8 cellular contexts compared by ENCODE assay signal in genomic region chr10:103758294-103758681, GRCh38.
DNase-seq lines count a peak whose midpoint lies in the region; ATAC-seq and TF ChIP-seq lines count a peak whose summit lies in the region.

No MANE protein-coding gene starts in this region.

- peak; percentile 25 for DNase-seq in HFFc6
- no peak for DNase-seq in T-helper 17 cell
- peak in 1 of 2 donors; percentile 76 for DNase-seq in fibroblast of lung (ENCODE audit: low read depth in 2 of 2)
- DNase-seq in stimulated activated effector memory CD8-positive, alpha-beta T cell treated with anti-CD3 and anti-CD28 coated beads, Interleukin-12 subunit alpha, Interleukin-12 subunit beta, amount 100 ng/mL, for 72 hours (ENCODE audit: low spot score in 2 of 2) = no peak
- DNase-seq in head of caudate nucleus = no peak
- no peak for DNase-seq in DMS114 treated with DMSO at 0.1 percent for 48 hours (lab: John Stamatoyannopoulos, UW; ENCODE audit: unreplicated experiment)
- DNase-seq in activated CD4-positive, CD25-positive, alpha-beta regulatory T cell (lab: John Stamatoyannopoulos, UW) = no peak

- H3K27ac ChIP-seq in fibroblast of lung (ENCODE audit: insufficient read depth, low read length) = peak overlapping the region; percentile 90

- H3K4me1 Mint-ChIP-seq in HFFc6 (ENCODE audit: low read depth) = peaks cover 57% of the 10 kb centered on the region
- H3K4me1 Mint-ChIP-seq in T-helper 17 cell = peaks cover 34% of the 10 kb centered on the region
- H3K4me1 Mint-ChIP-seq in stimulated activated effector memory CD8-positive, alpha-beta T cell treated with anti-CD3 and anti-CD28 coated beads, Interleukin-12 subunit alpha, Interleukin-12 subunit beta, amount 100 ng/mL, for 72 hours = peaks cover 41% of the 10 kb centered on the region

- H3K9me3 Mint-ChIP-seq in HFFc6 = no peaks in the 10 kb centered on the region
- H3K9me3 Mint-ChIP-seq in stimulated activated effector memory CD8-positive, alpha-beta T cell treated with anti-CD3 and anti-CD28 coated beads, Interleukin-12 subunit alpha, Interleukin-12 subunit beta, amount 100 ng/mL, for 72 hours = no peaks in the 10 kb centered on the region

- no peaks in the 10 kb centered on the region for H4K20me1 ChIP-seq in fibroblast of lung (ENCODE audit: control insufficient read depth, extremely low read depth, insufficient read depth, low read length)

- no peak overlapping the region for H3K9ac ChIP-seq in fibroblast of lung (ENCODE audit: insufficient read depth, low read length)

- intact Hi-C loops in head of caudate nucleus (cut with DNase I) = no loop called here

- H3K4me2 ChIP-seq in fibroblast of lung (ENCODE audit: extremely low read depth, insufficient read depth, low read length) = no peak overlapping the region

- no peaks in the 10 kb centered on the region for H3K27me3 ChIP-seq in fibroblast of lung (ENCODE audit: control insufficient read depth, insufficient read depth, low read length)

- no peak overlapping the region for H2AFZ ChIP-seq in fibroblast of lung (ENCODE audit: low read length)

- H3K79me2 ChIP-seq in fibroblast of lung (ENCODE audit: control insufficient read depth, insufficient read depth, low read length) = no peaks in the 10 kb centered on the region

- H3K36me3 Mint-ChIP-seq in HFFc6 (ENCODE audit: low read depth) (no peaks in the 10 kb centered on the region), T-helper 17 cell (ENCODE audit: low read depth) (no peaks in the 10 kb centered on the region)
- H3K36me3 Mint-ChIP-seq in stimulated activated effector memory CD8-positive, alpha-beta T cell treated with anti-CD3 and anti-CD28 coated beads, Interleukin-12 subunit alpha, Interleukin-12 subunit beta, amount 100 ng/mL, for 72 hours = peaks cover 14% of the 10 kb centered on the region

- peaks cover 32% of the 10 kb centered on the region for H3K4me1 ChIP-seq in fibroblast of lung (ENCODE audit: control insufficient read depth, extremely low read depth, insufficient read depth, low read length)

- no peaks in the 10 kb centered on the region for H3K36me3 ChIP-seq in fibroblast of lung (ENCODE audit: control insufficient read depth, insufficient read depth, low read length)

- no peak overlapping the region for H3K4me3 ChIP-seq in fibroblast of lung (replicated peaks in 1 of 4; ENCODE audit: control extremely low read depth in 1 of 4, insufficient read depth in 1 of 4, low read depth in 3 of 4, low read length in 4 of 4)

- H3K27me3 Mint-ChIP-seq in HFFc6 (ENCODE audit: insufficient read depth) (no peaks in the 10 kb centered on the region), T-helper 17 cell (no peaks in the 10 kb centered on the region)

- H3K27ac Mint-ChIP-seq in HFFc6 (peak overlapping the region; percentile 96), T-helper 17 cell (peak overlapping the region; percentile 85)
- H3K27ac Mint-ChIP-seq in stimulated activated effector memory CD8-positive, alpha-beta T cell treated with anti-CD3 and anti-CD28 coated beads, Interleukin-12 subunit alpha, Interleukin-12 subunit beta, amount 100 ng/mL, for 72 hours = peak overlapping the region; percentile 84

- ATAC-seq in T-helper 17 cell (no peak), HG03196 (IDR thresholded peaks at IDR 0.05; ENCODE audit: unreplicated experiment) (no peak)
- peak; percentile 59 for ATAC-seq in stimulated activated effector memory CD8-positive, alpha-beta T cell treated with anti-CD3 and anti-CD28 coated beads, Interleukin-12 subunit alpha, Interleukin-12 subunit beta, amount 100 ng/mL, for 72 hours

- TF ChIP-seq CTCF in HFFc6 (IDR thresholded peaks at IDR 0.05) (no peak), fibroblast of lung (conservative IDR thresholded peaks at IDR 0.05 in 1 of 2, IDR thresholded peaks at IDR 0.05 in 1 of 2; ENCODE audit: low read depth in 1 of 2, low read length in 2 of 2) (no peak)

- H3K9me3 ChIP-seq in T-helper 17 cell (ENCODE audit: control insufficient read depth, low read length, poor library complexity, severe bottlenecking) (no peaks in the 10 kb centered on the region), fibroblast of lung (ENCODE audit: control insufficient read depth, insufficient read depth, low read depth, low read length) (no peaks in the 10 kb centered on the region)

- peak overlapping the region; percentile 73 for H3K4me3 Mint-ChIP-seq in HFFc6
- peak overlapping the region; percentile 87 for H3K4me3 Mint-ChIP-seq in T-helper 17 cell
- H3K4me3 Mint-ChIP-seq in stimulated activated effector memory CD8-positive, alpha-beta T cell treated with anti-CD3 and anti-CD28 coated beads, Interleukin-12 subunit alpha, Interleukin-12 subunit beta, amount 100 ng/mL, for 72 hours = peak overlapping the region; percentile 57
